In genomic region chr19:32407004-32407992, GRCh38 we compare ENCODE assay signal across 8 cellular contexts. TPM values are rescaled to one million over a fixed set of nuclear protein-coding genes. Genes with fewer than 3 reads are reported as not detected.
DNase-seq lines count a peak whose midpoint lies in the region; ATAC-seq and TF ChIP-seq lines count a peak whose summit lies in the region.

No MANE protein-coding gene starts in this region.

- DNase-seq in Caco-2, result no peak
- DNase-seq in NCI-H2196 (lab: John Stamatoyannopoulos, UW; ENCODE audit: unreplicated experiment), result peak; percentile 56
- no peak for DNase-seq in natural killer cell
- no peak for DNase-seq in cortex of kidney (lab: John Stamatoyannopoulos, UW)
- DNase-seq in NCI-H2171 (lab: John Stamatoyannopoulos, UW), result no peak
- no peak for DNase-seq in activated CD4-positive, CD25-positive, alpha-beta regulatory T cell treated with anti-CD3 and anti-CD28 coated beads, Interleukin-2, amount 50 U/mL, for 72 hours

- H3K27ac Mint-ChIP-seq in Caco-2 (ENCODE audit: unreplicated experiment) (peak overlapping the region; percentile 79), natural killer cell (peak overlapping the region; percentile 78 to 87)

- H3K9me3 Mint-ChIP-seq in Caco-2 (ENCODE audit: unreplicated experiment) (no peaks in the 10 kb centered on the region), natural killer cell (no peaks in the 10 kb centered on the region)

- CTCF ChIA-PET in Caco-2 (lab: Charles Lee), result no interaction called here

- no peak for TF ChIP-seq CTCF in Caco-2 (IDR thresholded peaks at IDR 0.05; ENCODE audit: insufficient read depth in 1 of 2, low read depth in 1 of 2, low read length in 1 of 2, severe bottlenecking in 1 of 2, unreplicated experiment in 1 of 2)
- no peak for TF ChIP-seq CTCF in natural killer cell (IDR thresholded peaks at IDR 0.05)

- no peaks in the 10 kb centered on the region for H3K36me3 ChIP-seq in Caco-2 (ENCODE audit: control insufficient read depth, insufficient read depth, low read length)

- peaks cover 24% of the 10 kb centered on the region for H3K36me3 Mint-ChIP-seq in Caco-2 (ENCODE audit: insufficient read depth, unreplicated experiment)
- H3K36me3 Mint-ChIP-seq in natural killer cell, result no peaks in the 10 kb centered on the region

- H3K4me3 Mint-ChIP-seq in Caco-2 (ENCODE audit: unreplicated experiment), result peak overlapping the region; percentile 77
- H3K4me3 Mint-ChIP-seq in natural killer cell, result peak overlapping the region; percentile 87

- H3K9me3 ChIP-seq in Caco-2, result no peaks in the 10 kb centered on the region

- intact Hi-C loops in Caco-2 (cut with micrococcal nuclease; ENCODE audit: unreplicated experiment), result loop anchor here (10.0 kb wide), 1 partner anchor 268 kb away; the partner anchor contains the start of genes ANKRD27 and RGS9BP
- intact Hi-C loops in natural killer cell (cut with micrococcal nuclease), result no loop called here

- peak overlapping the region; percentile 47 for H3K27ac ChIP-seq in cingulate gyrus (ENCODE audit: low read depth, low read length)

- ATAC-seq in natural killer cell (no peak), HG02884 (IDR thresholded peaks at IDR 0.05; ENCODE audit: unreplicated experiment) (no peak)

- no peak overlapping the region for H3K4me3 ChIP-seq in Caco-2 (ENCODE audit: low read depth, low read length)

- no peaks in the 10 kb centered on the region for H3K27me3 Mint-ChIP-seq in Caco-2 (ENCODE audit: insufficient read depth, unreplicated experiment)
- H3K27me3 Mint-ChIP-seq in natural killer cell (ENCODE audit: low read depth in 2 of 2), result no peaks in the 10 kb centered on the region

- TSS peak; percentile 37 for BruUV-seq in Caco-2 (replicated peaks; lab: Mats Ljungman, UMichigan)

- POLR2A ChIA-PET in Caco-2 (lab: Charles Lee), result no interaction called here

- peaks cover 5% of the 10 kb centered on the region for H3K4me1 ChIP-seq in Caco-2

- no peaks in the 10 kb centered on the region for H3K27me3 ChIP-seq in Caco-2 (replicated peaks; ENCODE audit: control insufficient read depth, insufficient read depth, low read length)

- H3K4me1 Mint-ChIP-seq in Caco-2 (ENCODE audit: low read depth, unreplicated experiment) (peaks cover 15% of the 10 kb centered on the region), natural killer cell (peaks cover 13 to 18% of the 10 kb centered on the region in 2 donors)

RNA-seq across cellular contexts. Expression of gene DPY19L3, which starts 1.7 kb away (rescaled TPM):
- 40.7 and 41.5 TPM in 2 replicates for total RNA-seq in Caco-2 (2022)
- total RNA-seq in natural killer cell, result 10 to 100 TPM; 26.7 to 28.1 (median 27.6) TPM
